Comparison of ENCODE assay signal across 8 cellular contexts in the genomic region with DNA sequence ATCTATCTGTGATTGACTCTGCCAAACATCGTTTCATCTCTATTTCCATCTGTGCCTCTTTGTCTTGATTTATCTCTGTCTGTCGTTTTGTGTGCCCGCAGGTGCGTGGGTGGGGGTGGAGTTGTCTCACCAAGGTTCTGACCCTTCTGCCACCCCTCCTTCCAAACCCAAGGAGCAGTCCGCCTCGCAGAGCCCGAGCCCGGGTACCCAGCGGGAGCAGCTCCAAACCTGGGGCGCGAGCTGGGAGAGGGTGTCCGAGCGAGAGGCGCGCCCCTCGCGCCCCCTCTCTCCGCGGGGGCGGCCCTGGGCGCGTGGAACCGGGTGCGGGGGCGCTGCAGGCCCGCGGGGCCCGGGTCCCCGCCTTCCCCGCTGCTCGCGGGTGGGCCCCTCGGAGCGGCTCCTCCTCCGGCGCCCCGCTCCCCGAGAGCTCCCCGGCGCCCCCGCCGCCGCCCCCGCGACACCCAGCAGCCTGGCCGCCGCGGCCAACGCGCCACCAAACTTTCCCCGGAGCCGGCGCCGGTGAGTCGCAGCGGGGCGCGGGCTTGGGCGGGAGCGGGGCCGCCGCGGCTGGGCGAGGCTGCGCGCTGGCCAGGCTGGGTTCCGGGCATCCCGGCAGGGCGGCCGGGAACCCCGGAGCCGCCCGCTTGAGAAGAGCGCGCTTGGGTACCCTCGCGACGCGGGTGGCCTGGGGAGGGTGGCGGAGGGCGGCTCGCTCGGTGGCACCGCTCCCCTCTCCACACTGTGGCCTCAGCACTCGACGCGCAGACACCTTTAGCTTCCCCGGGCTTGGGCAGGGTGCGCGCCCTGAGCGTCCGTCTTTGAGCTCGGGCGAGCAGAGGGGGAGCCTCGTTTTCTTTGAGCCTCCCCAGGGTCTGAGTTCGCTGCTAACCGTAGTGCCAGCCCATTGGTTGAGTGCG. TPM values are rescaled to one million over a fixed set of nuclear protein-coding genes. Genes with fewer than 3 reads are reported as not detected.
DNase-seq lines count a peak whose midpoint lies in the region; ATAC-seq, FAIRE-seq and TF ChIP-seq lines count a peak whose summit lies in the region.

A gene with protein sequence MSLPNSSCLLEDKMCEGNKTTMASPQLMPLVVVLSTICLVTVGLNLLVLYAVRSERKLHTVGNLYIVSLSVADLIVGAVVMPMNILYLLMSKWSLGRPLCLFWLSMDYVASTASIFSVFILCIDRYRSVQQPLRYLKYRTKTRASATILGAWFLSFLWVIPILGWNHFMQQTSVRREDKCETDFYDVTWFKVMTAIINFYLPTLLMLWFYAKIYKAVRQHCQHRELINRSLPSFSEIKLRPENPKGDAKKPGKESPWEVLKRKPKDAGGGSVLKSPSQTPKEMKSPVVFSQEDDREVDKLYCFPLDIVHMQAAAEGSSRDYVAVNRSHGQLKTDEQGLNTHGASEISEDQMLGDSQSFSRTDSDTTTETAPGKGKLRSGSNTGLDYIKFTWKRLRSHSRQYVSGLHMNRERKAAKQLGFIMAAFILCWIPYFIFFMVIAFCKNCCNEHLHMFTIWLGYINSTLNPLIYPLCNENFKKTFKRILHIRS (plus strand): TSS at position 458 of the 917 bp plus-strand sequence. CDS start 104,545 bp downstream, outside the sequence.

- TF ChIP-seq RAD21 in HepG2 (CRISPR knock-in tag; IDR thresholded peaks at IDR 0.05), result no peak

- no peak for TF ChIP-seq EP300 in HepG2 (IDR thresholded peaks at IDR 0.05; ENCODE audit: low read depth in 2 of 2, low read length in 2 of 2)
- no peak for TF ChIP-seq EP300 in HepG2 (CRISPR knock-in tag; IDR thresholded peaks at IDR 0.05; ENCODE audit: borderline replicate concordance)

- peak within 1 kb of the TSS; percentile 27; the same call in 1 of the 2 replicates for H3K4me2 ChIP-seq in HepG2 (ENCODE audit: low read depth, low read length)

- CTCF ChIA-PET in HepG2 (lab: Yijun Ruan, JAX; ENCODE audit: low intra/inter-chr PET ratio, low total read pairs), result no interaction called here
- CTCF ChIA-PET in CD8-positive, alpha-beta memory T cell (lab: Charles Lee), result no interaction called here

- WGBS in HepG2 (ENCODE audit: low lambda C conversion rate), result 34% methylated on average over 28 of the region's 98 CpGs

- FAIRE-seq in bronchial epithelial cell (lab: Jason Lieb, UNC) (no peak), HepG2 (lab: Jason Lieb, UNC) (no peak)

- TF ChIP-seq CTCF in bronchial epithelial cell (IDR thresholded peaks at IDR 0.05; ENCODE audit: insufficient read depth, low read length, severe bottlenecking) (no peak), HepG2 (CRISPR knock-in tag; IDR thresholded peaks at IDR 0.05) (no peak), tibial artery (IDR thresholded peaks at IDR 0.05) (no peak)

- H3K9me3 Mint-ChIP-seq in CD8-positive, alpha-beta memory T cell, result no peaks in the 10 kb centered on the region

- no peaks in the 10 kb centered on the region for H3K36me3 Mint-ChIP-seq in CD8-positive, alpha-beta memory T cell

- POLR2A ChIA-PET in HepG2 (lab: Yijun Ruan, JAX), result no interaction called here
- POLR2A ChIA-PET in CD8-positive, alpha-beta memory T cell (lab: Charles Lee), result no interaction called here

- H3K4me1 Mint-ChIP-seq in CD8-positive, alpha-beta memory T cell, result peaks cover 0 to 14% (median 3%) of the 10 kb centered on the region in 3 donors

- H3K9ac ChIP-seq in HepG2 (ENCODE audit: insufficient read depth, low read depth, low read length), result no peak within 1 kb of the TSS

- H3K27me3 ChIP-seq in bronchial epithelial cell (ENCODE audit: control insufficient read depth, insufficient read depth, low read length) (no peaks in the 10 kb centered on the region), HepG2 (ENCODE audit: control insufficient read depth in 1 of 2, insufficient read depth in 2 of 2, low read length in 2 of 2) (peaks cover 0 to 53% of the 10 kb centered on the region in 2 experiments; a peak in 4 of 5 replicates), tibial artery (no peaks in the 10 kb centered on the region)
- no peaks in the 10 kb centered on the region for H3K27me3 ChIP-seq in CD8-positive, alpha-beta memory T cell (ENCODE audit: insufficient read depth, low read length, poor library complexity, severe bottlenecking)

- DNase-seq in stimulated activated CD4-positive, alpha-beta T cell treated with anti-CD3 and anti-CD28 coated beads, Interleukin-2, amount 100 ng/mL, for 4 hours (ENCODE audit: low read depth), result peak; percentile 9
- DNase-seq in stimulated activated CD4-positive, alpha-beta T cell treated with anti-CD3 and anti-CD28 coated beads, Interleukin-1b, Interleukin-23, amount 100 ng/mL, for 48 hours, result no peak
- DNase-seq in bronchial epithelial cell (ENCODE audit: low read depth) (no peak), HepG2 (ENCODE audit: low spot score) (no peak), tibial artery (peak; percentile 43 to 74)
- DNase-seq in CD8-positive, alpha-beta memory T cell, result no peak

- H4K20me1 ChIP-seq in HepG2 (ENCODE audit: insufficient read depth, low read length), result no peaks in the 10 kb centered on the region; the same call in 1 of the 2 replicates

- H2AFZ ChIP-seq in HepG2 (ENCODE audit: low read length), result no peak within 1 kb of the TSS

- BruUV-seq in HepG2 (replicated peaks; lab: Mats Ljungman, UMichigan), result no TSS peak

- peak within 1 kb of the TSS in 2 of 7 donors; percentile 9 to 18 for H3K4me3 Mint-ChIP-seq in CD8-positive, alpha-beta memory T cell

- in situ Hi-C loops in HepG2 (cut with HindIII; ENCODE audit: extremely low pct_ligation_motif_present, low pct_unique_long_range_greater_than_20kb), result no loop called here

- peak within 1 kb of the TSS in 1 of 8 donors; percentile 9 for H3K27ac Mint-ChIP-seq in CD8-positive, alpha-beta memory T cell

- H3K79me2 ChIP-seq in HepG2 (ENCODE audit: insufficient read depth, low read length), result no peaks in the 10 kb centered on the region

- ATAC-seq in HepG2 (peak; percentile 33), HG02763 (IDR thresholded peaks at IDR 0.05; ENCODE audit: unreplicated experiment) (no peak), GM18511 (IDR thresholded peaks at IDR 0.05; ENCODE audit: unreplicated experiment) (no peak)

- H3K27me3 Mint-ChIP-seq in CD8-positive, alpha-beta memory T cell, result peaks cover 41 to 79% of the 10 kb centered on the region in 2 donors

- H3K4me1 ChIP-seq in HepG2 (ENCODE audit: insufficient read depth, low read length) (no peaks in the 10 kb centered on the region), tibial artery (peaks cover 0 to 63% (median 39%) of the 10 kb centered on the region in 4 donors)
- no peaks in the 10 kb centered on the region for H3K4me1 ChIP-seq in CD8-positive, alpha-beta memory T cell (ENCODE audit: insufficient read depth, low read length)

- H3K27ac ChIP-seq in HepG2 (ENCODE audit: extremely low read length, insufficient read depth, low read length) (no peak within 1 kb of the TSS), tibial artery (peak within 1 kb of the TSS; percentile 92 to 94)
- no peak within 1 kb of the TSS for H3K27ac ChIP-seq in CD8-positive, alpha-beta memory T cell (ENCODE audit: low read depth, low read length)

- intact Hi-C loops in HepG2 (cut with micrococcal nuclease; ENCODE audit: unreplicated experiment), result loop anchor here (10.0 kb wide), 1 partner anchor 181 kb away; no protein-coding TSS in a partner anchor
- intact Hi-C loops in tibial artery (cut with DNase I; ENCODE audit: low total_unique reads), result no loop called here

- H3K36me3 ChIP-seq in bronchial epithelial cell (ENCODE audit: control insufficient read depth, insufficient read depth, low read length) (no peaks in the 10 kb centered on the region), HepG2 (replicated peaks in 1 of 2; ENCODE audit: control insufficient read depth in 1 of 2, insufficient read depth in 2 of 2, low read length in 2 of 2) (no peaks in the 10 kb centered on the region), tibial artery (no peaks in the 10 kb centered on the region)
- no peaks in the 10 kb centered on the region for H3K36me3 ChIP-seq in CD8-positive, alpha-beta memory T cell (ENCODE audit: insufficient read depth, low read length)

- H3K9me3 ChIP-seq in HepG2 (ENCODE audit: low read length), result no peaks in the 10 kb centered on the region
- H3K9me3 ChIP-seq in tibial artery, result no peaks in the 10 kb centered on the region
- no peaks in the 10 kb centered on the region for H3K9me3 ChIP-seq in CD8-positive, alpha-beta memory T cell (ENCODE audit: low read length)

- peak within 1 kb of the TSS; percentile 60 for H3K4me3 ChIP-seq in bronchial epithelial cell (ENCODE audit: low read depth, low read length)
- no peak within 1 kb of the TSS for H3K4me3 ChIP-seq in HepG2 (replicated peaks in 1 of 3; ENCODE audit: insufficient read depth in 1 of 3, low read depth in 2 of 3, low read length in 3 of 3)
- H3K4me3 ChIP-seq in tibial artery, result peak within 1 kb of the TSS; percentile 84 to 89
- no peak within 1 kb of the TSS for H3K4me3 ChIP-seq in CD8-positive, alpha-beta memory T cell (ENCODE audit: low read length)

- TF ChIP-seq POLR2A in HepG2 (IDR thresholded peaks at IDR 0.05; ENCODE audit: insufficient read depth in 1 of 2, low read depth in 2 of 2, low read length in 2 of 2), result no peak

RNA-seq across cellular contexts. Expression of the gene that starts here (rescaled TPM):
- total RNA-seq in bronchial epithelial cell, result 2.6 and 3.7 TPM in 2 replicates
- total RNA-seq in HepG2 (2016; rRNA removed; fragmentation: Illumina TruSeq; extraction: Trizol), result not detected in 2 replicates
- not detected in 2 replicates for total RNA-seq in HepG2 (2016; cell fraction: cytosol; rRNA removed; fragmentation: Illumina TruSeq; extraction: Trizol; ENCODE audit: low read depth)
- total RNA-seq in HepG2 (2016; cell fraction: insoluble cytoplasmic fraction; rRNA removed; fragmentation: Illumina TruSeq; extraction: Trizol), result not detected in 2 replicates
- not detected in 2 replicates for total RNA-seq in HepG2 (2016; cell fraction: membrane; rRNA removed; fragmentation: Illumina TruSeq; extraction: Trizol)
- total RNA-seq in HepG2 (2016; cell fraction: nucleus; rRNA removed; fragmentation: Illumina TruSeq; extraction: Trizol), result not detected in 2 replicates
- polyA plus RNA-seq in HepG2 (2011; rRNA removed), result not detected in 2 replicates
- polyA plus RNA-seq in HepG2 (2011; cell fraction: cytosol; rRNA removed), result 0.04 TPM in 1 of 2 replicates, not detected in the other
- not detected in 2 replicates for polyA plus RNA-seq in HepG2 (2011; cell fraction: nucleus; rRNA removed)
- not detected in 2 replicates for polyA plus RNA-seq in HepG2 (2012)
- polyA plus RNA-seq in HepG2 (2016; cell fraction: cytosol; fragmentation: Illumina TruSeq; extraction: Trizol; ENCODE audit: low read depth), result not detected in 2 replicates
- not detected in 2 replicates for polyA plus RNA-seq in HepG2 (2016; cell fraction: insoluble cytoplasmic fraction; fragmentation: Illumina TruSeq; extraction: Trizol; ENCODE audit: low read depth)
- not detected in 2 replicates for polyA plus RNA-seq in HepG2 (2016; cell fraction: membrane; fragmentation: Illumina TruSeq; extraction: Trizol; ENCODE audit: low read depth)
- polyA plus RNA-seq in HepG2 (2016; cell fraction: nucleus; fragmentation: Illumina TruSeq; extraction: Trizol; ENCODE audit: insufficient read depth, low read depth), result not detected in 2 replicates
- 26.1 TPM in 1 of 2 replicates, not detected in the other for polyA minus RNA-seq in HepG2 (2011; rRNA and poly(A)+ RNA removed; ENCODE audit: low replicate concordance)
- not detected in 2 replicates for polyA minus RNA-seq in HepG2 (2011; cell fraction: cytosol; rRNA and poly(A)+ RNA removed)
- polyA minus RNA-seq in HepG2 (2011; cell fraction: nucleus; rRNA and poly(A)+ RNA removed), result not detected in 2 replicates
- total RNA-seq in CD8-positive, alpha-beta memory T cell, result under 1 TPM; 0.42 to 0.53 TPM
- not detected for polyA plus RNA-seq in CD8-positive, alpha-beta memory T cell

Comparison
In these comparisons a context has a peak if more than half of its experiments do, and no peak if none do; other contexts are left out.
1. DNase-seq: peak in stimulated activated CD4-positive, alpha-beta T cell treated with anti-CD3 and anti-CD28 coated beads, Interleukin-2, amount 100 ng/mL, for 4 hours (single experiment) and tibial artery (2 of 2); none in stimulated activated CD4-positive, alpha-beta T cell treated with anti-CD3 and anti-CD28 coated beads, Interleukin-1b, Interleukin-23, amount 100 ng/mL, for 48 hours (single experiment), bronchial epithelial cell (single experiment), HepG2 (single experiment) and CD8-positive, alpha-beta memory T cell (0 of 5).
2. H3K4me3 ChIP-seq: peak in bronchial epithelial cell (single experiment) and tibial artery (2 of 2); none in HepG2 (0 of 3) and CD8-positive, alpha-beta memory T cell (single experiment).
3. H3K27ac ChIP-seq: peak in tibial artery (2 of 2); none in HepG2 (single experiment) and CD8-positive, alpha-beta memory T cell (single experiment).